ENCODE assay signal across 10 cellular contexts in the genomic region with DNA sequence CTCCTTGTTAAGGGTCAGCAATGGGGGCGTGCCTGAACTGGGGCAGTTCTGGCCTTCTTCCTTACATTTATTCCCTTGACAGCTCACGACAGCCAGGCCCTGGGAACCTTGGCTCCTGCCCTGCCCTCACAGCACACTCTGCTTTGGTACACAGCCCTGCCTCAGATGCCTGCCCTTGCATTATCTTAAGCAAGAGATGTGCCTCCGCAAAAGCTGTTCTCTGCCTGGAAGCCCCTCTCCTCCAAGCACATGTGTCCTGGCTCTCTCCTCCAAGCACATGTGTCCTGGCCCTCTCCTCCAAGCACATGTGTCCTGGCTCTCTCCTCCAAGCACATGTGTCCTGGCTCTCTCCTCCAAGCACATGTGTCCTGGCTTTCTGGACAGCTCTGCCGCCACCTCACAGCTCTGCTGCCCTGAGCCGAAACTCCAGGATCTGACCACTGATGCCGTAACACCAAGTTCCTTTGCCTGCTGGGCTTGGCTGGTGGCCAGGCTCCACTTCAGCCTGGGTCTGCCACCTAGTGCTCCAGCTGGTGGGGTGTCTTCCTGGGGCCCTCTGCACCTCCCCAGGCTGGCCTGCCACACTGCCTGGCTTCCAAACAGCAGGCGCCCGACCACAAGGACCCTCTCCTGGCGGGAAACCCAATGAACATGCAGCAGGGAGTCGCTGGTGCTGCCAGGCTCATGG. TPM values are rescaled to one million over a fixed set of nuclear protein-coding genes. Genes with fewer than 3 reads are reported as not detected.
DNase-seq lines count a peak whose midpoint lies in the region; ATAC-seq and TF ChIP-seq lines count a peak whose summit lies in the region.
"Had no signal": no experiment of that assay in that cellular context is flagged by ENCODE, and none has a peak within 500 bp of the region (broad histone marks: within the 10 kb centered on the region; RNA-seq: fewer than 3 reads in every experiment).

No MANE protein-coding gene starts in this region.

- H3K4me3 Mint-ChIP-seq in natural killer cell, result peak overlapping the region; percentile 49
- H3K4me3 Mint-ChIP-seq: activated naive CD4-positive, alpha-beta T cell treated with anti-CD3 and anti-CD28 coated beads, Interleukin-2, amount 10 ng/mL, durations not matched to agents 7 days and 5 days had no signal

- ATAC-seq in natural killer cell (no peak), GM21529 (IDR thresholded peaks at IDR 0.05; ENCODE audit: unreplicated experiment) (no peak), GM18907 (IDR thresholded peaks at IDR 0.05; ENCODE audit: unreplicated experiment) (no peak)

- no peak overlapping the region for H2AFZ ChIP-seq in mammary epithelial cell (ENCODE audit: low read depth, low read length)

- no peaks in the 10 kb centered on the region for H3K36me3 ChIP-seq in mammary epithelial cell (ENCODE audit: insufficient read depth, low read length)

- peak overlapping the region in 1 of 2 donors; percentile 91 for H3K27ac Mint-ChIP-seq in natural killer cell
- H3K27ac Mint-ChIP-seq: activated naive CD4-positive, alpha-beta T cell treated with anti-CD3 and anti-CD28 coated beads, Interleukin-2, amount 10 ng/mL, durations not matched to agents 7 days and 5 days had no signal

- peak overlapping the region; percentile 45 for H3K4me3 ChIP-seq in AG10803 (ENCODE audit: low read length)
- no peak overlapping the region for H3K4me3 ChIP-seq in mammary epithelial cell (replicated peaks in 1 of 3; ENCODE audit: insufficient read depth in 1 of 3, low read depth in 2 of 3, low read length in 3 of 3)

- dilution Hi-C loops in mammary epithelial cell (cut with HindIII; ENCODE audit: low sequenced_read_pairs), result loop anchor here (5.0 kb wide), 1 partner anchor 53 kb away; no protein-coding TSS in a partner anchor

- peaks cover 19 to 29% of the 10 kb centered on the region in 2 donors for H3K4me1 Mint-ChIP-seq in natural killer cell

- WGBS in mammary epithelial cell (ENCODE audit: low coverage, missing lambda C conversion rate), result 65% methylated on average over 8 of the region's 10 CpGs

- CTCF ChIA-PET in mammary epithelial cell (lab: Charles Lee; ENCODE audit: low non-redundant PET), result interaction anchor here (0.6 kb wide), 1 partner anchor 507 kb away, joined by 4 read pairs; no protein-coding TSS in a partner anchor

- no peak overlapping the region for H3K4me2 ChIP-seq in mammary epithelial cell (ENCODE audit: insufficient read depth, low read depth, low read length)

- no peak overlapping the region for H3K9ac ChIP-seq in mammary epithelial cell (ENCODE audit: insufficient read depth, low read length)

- H3K27me3 ChIP-seq in mammary epithelial cell (ENCODE audit: insufficient read depth, low read length), result no peaks in the 10 kb centered on the region

- intact Hi-C loops in mammary epithelial cell (cut with micrococcal nuclease), result no loop called here
- intact Hi-C loops in natural killer cell (cut with micrococcal nuclease), result loop anchor here (2.0 kb wide), 1 partner anchor 27 kb away; no protein-coding TSS in a partner anchor

- H4K20me1 ChIP-seq in mammary epithelial cell (ENCODE audit: insufficient read depth, low read length), result no peaks in the 10 kb centered on the region

- H3K9me3 Mint-ChIP-seq in natural killer cell, result no peaks in the 10 kb centered on the region
- H3K9me3 Mint-ChIP-seq: activated naive CD4-positive, alpha-beta T cell treated with anti-CD3 and anti-CD28 coated beads, Interleukin-2, amount 10 ng/mL, durations not matched to agents 7 days and 5 days had no signal

- TF ChIP-seq CTCF in AG10803 (conservative IDR thresholded peaks at IDR 0.05; ENCODE audit: low read length), result no peak
- TF ChIP-seq CTCF in mammary epithelial cell (conservative IDR thresholded peaks at IDR 0.05 in 1 of 2, IDR thresholded peaks at IDR 0.05 in 1 of 2; ENCODE audit: extremely low read depth in 1 of 2, insufficient read depth in 1 of 2, low read depth in 1 of 2, low read length in 2 of 2), result no peak
- TF ChIP-seq CTCF in natural killer cell (IDR thresholded peaks at IDR 0.05), result no peak

- no peak overlapping the region for H3K27ac ChIP-seq in mammary epithelial cell (ENCODE audit: insufficient read depth, low read depth, low read length)

- H3K27me3 Mint-ChIP-seq in natural killer cell (ENCODE audit: low read depth in 2 of 2), result no peaks in the 10 kb centered on the region

- no peaks in the 10 kb centered on the region for H3K4me1 ChIP-seq in mammary epithelial cell (ENCODE audit: insufficient read depth, low read length)

- BruUV-seq in mammary epithelial cell (replicated peaks; lab: Mats Ljungman, UMichigan), result no TSS peak

- H3K9me3 ChIP-seq in mammary epithelial cell (replicated peaks; ENCODE audit: insufficient read depth, low read length), result no peaks in the 10 kb centered on the region

- DNase-seq in AG10803 (ENCODE audit: low read depth) (peak; percentile 47), M059J (ENCODE audit: low read depth) (peak; percentile 60), mammary epithelial cell (peak; percentile 15), natural killer cell (no peak), inferior parietal cortex (ENCODE audit: extremely low spot score) (no peak), NCI-H187 treated with DMSO at 0.1 percent for 48 hours (lab: John Stamatoyannopoulos, UW) (no peak)
- DNase-seq: activated naive CD4-positive, alpha-beta T cell treated with anti-CD3 and anti-CD28 coated beads, Interleukin-2, amount 10 ng/mL, durations not matched to agents 7 days and 5 days; NCI-H2227 treated with DMSO at 0.1 percent for 48 hours had no signal

- in situ Hi-C loops in mammary epithelial cell (cut with MboI; ENCODE audit: low sequenced_read_pairs in 2 of 2), result no loop called here

- H3K79me2 ChIP-seq in mammary epithelial cell (ENCODE audit: insufficient read depth, low read length), result no peaks in the 10 kb centered on the region

- H3K36me3 Mint-ChIP-seq in natural killer cell, result no peaks in the 10 kb centered on the region
- H3K36me3 Mint-ChIP-seq: activated naive CD4-positive, alpha-beta T cell treated with anti-CD3 and anti-CD28 coated beads, Interleukin-2, amount 10 ng/mL, durations not matched to agents 7 days and 5 days had no signal

RNA-seq across cellular contexts. Expression of a gene that starts 53.1 kb away (rescaled TPM):
- total RNA-seq in M059J (2014; rRNA removed; shearing (Covaris generic)), result 11.5 and 17.4 TPM in 2 replicates
- total RNA-seq in mammary epithelial cell, result not detected
- polyA plus RNA-seq in mammary epithelial cell, result not detected
- not detected for polyA minus RNA-seq in mammary epithelial cell
- 1 to 10 TPM in 1 of 3 donors, under 1 TPM in 2; 0.05 to 1.2 (median 0.11) TPM for total RNA-seq in natural killer cell

Comparison
In these comparisons a context has a peak if more than half of its experiments do, and no peak if none do; other contexts are left out.
1. DNase-seq: peak in AG10803 (single experiment), M059J (single experiment) and mammary epithelial cell (single experiment); none in natural killer cell (single experiment), inferior parietal cortex (single experiment) and NCI-H187 treated with DMSO at 0.1 percent for 48 hours (single experiment).